Comparison of ENCODE assay signal across 21 cellular contexts in genomic region chr7:108059526-108059925, GRCh38. TPM values are rescaled to one million over a fixed set of nuclear protein-coding genes. Genes with fewer than 3 reads are reported as not detected.
A peak's percentile ranks its signal among the peaks of the same experiment; 100 is the strongest.
DNase-seq lines count a peak whose midpoint lies in the region; ATAC-seq and TF ChIP-seq lines count a peak whose summit lies in the region.
"Had no signal": no experiment of that assay in that cellular context is flagged by ENCODE, and none has a peak within 500 bp of the region (broad histone marks: within the 10 kb centered on the region; RNA-seq: fewer than 3 reads in every experiment).

No MANE protein-coding gene starts in this region.

- H3K4me3 ChIP-seq in adipocyte (ENCODE audit: low read length) (peak overlapping the region; percentile 30), fibroblast of the aortic adventitia (ENCODE audit: low read depth, low read length) (no peak overlapping the region), retinal pigment epithelial cell (ENCODE audit: low read length) (no peak overlapping the region)
- H3K4me3 ChIP-seq: BLaER1 treated with 17β-estradiol and CSF1 and Interleukin-3, amounts not matched to agents 10 nM and 100 nM; GM23338 had no signal

- no peaks in the 10 kb centered on the region for H3K9me3 ChIP-seq in adipocyte (ENCODE audit: control insufficient read depth, low read length)
- H3K9me3 ChIP-seq: BLaER1 treated with 17β-estradiol and CSF1 and Interleukin-3, amounts not matched to agents 10 nM and 100 nM had no signal

- peaks cover 16% of the 10 kb centered on the region for H3K4me1 ChIP-seq in adipocyte (ENCODE audit: control insufficient read depth, insufficient read depth, low read length)

- no peaks in the 10 kb centered on the region for H3K36me3 ChIP-seq in adipocyte (ENCODE audit: control insufficient read depth, insufficient read depth, low read length, severe bottlenecking)
- H3K36me3 ChIP-seq: BLaER1 treated with 17β-estradiol and CSF1 and Interleukin-3, amounts not matched to agents 10 nM and 100 nM had no signal

- H3K27me3 ChIP-seq in adipocyte (replicated peaks; ENCODE audit: control insufficient read depth, insufficient read depth, low read length): no peaks in the 10 kb centered on the region
- H3K27me3 ChIP-seq: BLaER1 treated with 17β-estradiol and CSF1 and Interleukin-3, amounts not matched to agents 10 nM and 100 nM had no signal

- no peak for TF ChIP-seq CTCF in fibroblast of the aortic adventitia (IDR thresholded peaks at IDR 0.05; ENCODE audit: insufficient read depth, low read length)
- TF ChIP-seq CTCF in retinal pigment epithelial cell (conservative IDR thresholded peaks at IDR 0.05; ENCODE audit: low read depth, low read length): no peak

- H3K9ac ChIP-seq in adipocyte (ENCODE audit: low read length): no peak overlapping the region
- H3K9ac ChIP-seq: BLaER1 treated with 17β-estradiol and CSF1 and Interleukin-3, amounts not matched to agents 10 nM and 100 nM had no signal

- DNase-seq in AG08395 (ENCODE audit: low spot score) (peak; percentile 35), adipocyte (ENCODE audit: low read depth) (no peak), fibroblast of the aortic adventitia (ENCODE audit: low read depth) (peak; percentile 68), retinal pigment epithelial cell (ENCODE audit: low read depth) (peak; percentile 65), putamen (ENCODE audit: low spot score) (no peak)
- no peak for DNase-seq in stimulated activated CD4-positive, alpha-beta T cell treated with anti-CD3 and anti-CD28 coated beads, Interleukin-4, amount 100 ng/mL, for 24 hours
- no peak for DNase-seq in activated CD8-positive, alpha-beta memory T cell treated with anti-CD3 and anti-CD28 coated beads for 24 hours
- DNase-seq: 8988T; CD8-positive, alpha-beta memory T cell; HCEC 1CT; Karpas-422; NCI-H1092; NCI-H1436 treated with DMSO at 0.1 percent for 48 hours; NCI-H2029; NCI-H345; NCI-H524 treated with DMSO at 0.1 percent for 48 hours; PC-3; RPMI8226 had no signal

- ATAC-seq in GM19467 (IDR thresholded peaks at IDR 0.05; ENCODE audit: unreplicated experiment): no peak
- ATAC-seq: GM23338, PC-3 had no signal

RNA-seq across cellular contexts. Expression of gene LAMB1, which starts 56.6 kb away (rescaled TPM):
- total RNA-seq in fibroblast of the aortic adventitia (ENCODE audit: low replicate concordance): 332 and 467 TPM in 2 replicates
- total RNA-seq: CD8-positive, alpha-beta memory T cell had no signal

Comparison
In these comparisons a context has a peak if more than half of its experiments do, and no peak if none do; other contexts are left out.
1. DNase-seq: peak in AG08395 (single experiment), fibroblast of the aortic adventitia (single experiment) and retinal pigment epithelial cell (single experiment); none in adipocyte (single experiment), stimulated activated CD4-positive, alpha-beta T cell treated with anti-CD3 and anti-CD28 coated beads, Interleukin-4, amount 100 ng/mL, for 24 hours (single experiment), putamen (single experiment) and activated CD8-positive, alpha-beta memory T cell treated with anti-CD3 and anti-CD28 coated beads for 24 hours (single experiment).